Comparison of ENCODE assay signal across 22 cellular contexts in genomic region chr1:75396745-75397144, GRCh38.
"Had no signal": no experiment of that assay in that cellular context is flagged by ENCODE, and none has a peak within 500 bp of the region (broad histone marks: within the 10 kb centered on the region; RNA-seq: fewer than 3 reads in every experiment).

No MANE protein-coding gene starts in this region.

- ATAC-seq: activated CD8-positive, alpha-beta memory T cell treated with anti-CD3 and anti-CD28 coated beads, Interleukin-2, amount 10 ng/mL, durations not matched to agents 7 days and 5 days; activated CD8-positive, alpha-beta T cell treated with anti-CD3 and anti-CD28 coated beads, Interleukin-2, amount 10 ng/mL, durations not matched to agents 7 days and 5 days; activated naive CD4-positive, alpha-beta T cell treated with anti-CD3 and anti-CD28 coated beads, Interleukin-2, amount 50 U/mL, for 72 hours; left lung; pancreas; stimulated activated naive B cell treated with anti-CD40 and anti-IgM and Interleukin-4, amounts not matched to agents 10 μg/mL and 1 μg/mL and 100 μg/mL, for 72 hours had no signal

- H3K9me3 ChIP-seq: pancreas, prostate gland, sigmoid colon, thyroid gland, upper lobe of left lung had no signal

- H3K27ac Mint-ChIP-seq: activated B cell treated with CpG ODN at 0.5 μM for 24 hours; activated CD8-positive, alpha-beta memory T cell treated with anti-CD3 and anti-CD28 coated beads, Interleukin-2, amount 10 ng/mL, durations not matched to agents 7 days and 5 days; activated CD8-positive, alpha-beta T cell treated with anti-CD3 and anti-CD28 coated beads, Interleukin-2, amount 10 ng/mL, durations not matched to agents 7 days and 5 days; activated naive CD4-positive, alpha-beta T cell treated with anti-CD3 and anti-CD28 coated beads, Interleukin-2, amount 50 U/mL, for 72 hours; activated T-helper 2 cell treated with anti-CD3 and anti-CD28 coated beads, Interferon-gamma antibody, Interleukin-2, Interleukin-4, amounts not matched to agents 10 μg/mL and 5 μg/mL and 100 μg/mL, durations not matched to agents 14 hours and 24 hours and 36 hours; naive B cell; stimulated activated naive B cell treated with anti-CD40 and anti-IgM and Interleukin-4, amounts not matched to agents 10 μg/mL and 1 μg/mL and 100 μg/mL, for 72 hours; T-helper 2 cell treated with Interferon-gamma antibody and Interleukin-4, amounts not matched to agents 5 μg/mL and 100 μg/mL, for 36 hours had no signal

- H3K4me1 ChIP-seq: left lung, pancreas, prostate gland, sigmoid colon, stomach, thyroid gland, upper lobe of left lung had no signal

- H3K4me1 Mint-ChIP-seq: naive B cell had no signal

- H3K36me3 Mint-ChIP-seq: activated CD8-positive, alpha-beta memory T cell treated with anti-CD3 and anti-CD28 coated beads, Interleukin-2, amount 10 ng/mL, durations not matched to agents 7 days and 5 days; activated naive CD4-positive, alpha-beta T cell treated with anti-CD3 and anti-CD28 coated beads, Interleukin-2, amount 50 U/mL, for 72 hours; stimulated activated naive B cell treated with anti-CD40 and anti-IgM and Interleukin-4, amounts not matched to agents 10 μg/mL and 1 μg/mL and 100 μg/mL, for 72 hours had no signal

- H3K27me3 ChIP-seq: left lung, pancreas, sigmoid colon, stomach, thyroid gland, upper lobe of left lung had no signal

- H3K36me3 ChIP-seq: left lung, pancreas, prostate gland, sigmoid colon, stomach, thyroid gland, upper lobe of left lung had no signal

- H3K4me3 Mint-ChIP-seq: activated B cell treated with CpG ODN at 0.5 μM for 24 hours; activated CD8-positive, alpha-beta memory T cell treated with anti-CD3 and anti-CD28 coated beads, Interleukin-2, amount 10 ng/mL, durations not matched to agents 7 days and 5 days; activated CD8-positive, alpha-beta T cell treated with anti-CD3 and anti-CD28 coated beads, Interleukin-2, amount 10 ng/mL, durations not matched to agents 7 days and 5 days; naive B cell; stimulated activated naive B cell treated with anti-CD40 and anti-IgM and Interleukin-4, amounts not matched to agents 10 μg/mL and 1 μg/mL and 100 μg/mL, for 72 hours; T-helper 2 cell treated with Interferon-gamma antibody and Interleukin-4, amounts not matched to agents 5 μg/mL and 100 μg/mL, for 36 hours had no signal

- DNase-seq: activated B cell treated with CpG ODN at 0.5 μM for 24 hours; activated CD8-positive, alpha-beta memory T cell treated with anti-CD3 and anti-CD28 coated beads, Interleukin-2, amount 10 ng/mL, durations not matched to agents 7 days and 5 days; activated CD8-positive, alpha-beta T cell treated with anti-CD3 and anti-CD28 coated beads, Interleukin-2, amount 10 ng/mL, durations not matched to agents 7 days and 5 days; activated T-cell treated with anti-CD3 and anti-CD28 coated beads, Interleukin-2, amount 50 U/mL, for 48 hours; dermis blood vessel endothelial cell; effector CD8-positive, alpha-beta T cell; left lung; naive B cell; pancreas; sigmoid colon; small intestine; stimulated activated CD4-positive, alpha-beta T cell treated with anti-CD3 and anti-CD28 coated beads, Interleukin-1b, Interleukin-23, amount 100 ng/mL, for 48 hours; stimulated activated CD4-positive, alpha-beta T cell treated with anti-CD3 and anti-CD28 coated beads, Interleukin-4, amount 100 ng/mL, for 4 hours; stimulated activated CD8-positive, alpha-beta memory T cell treated with anti-CD3 and anti-CD28 coated beads, Interleukin-4, amount 100 ng/mL, for 48 hours; stimulated activated naive B cell treated with anti-CD40 and anti-IgM and Interleukin-4, amounts not matched to agents 10 μg/mL and 1 μg/mL and 100 μg/mL, for 72 hours; stomach; thyroid gland; upper lobe of left lung had no signal

- H3K9me3 Mint-ChIP-seq: T-helper 2 cell treated with Interferon-gamma antibody and Interleukin-4, amounts not matched to agents 5 μg/mL and 100 μg/mL, for 36 hours had no signal

- H3K27ac ChIP-seq: left lung, pancreas, prostate gland, sigmoid colon, stomach, thyroid gland, upper lobe of left lung had no signal

- H3K4me3 ChIP-seq: left lung, pancreas, prostate gland, sigmoid colon, stomach, thyroid gland, upper lobe of left lung had no signal

- H3K27me3 Mint-ChIP-seq: activated B cell treated with CpG ODN at 0.5 μM for 24 hours; activated CD8-positive, alpha-beta memory T cell treated with anti-CD3 and anti-CD28 coated beads, Interleukin-2, amount 10 ng/mL, durations not matched to agents 7 days and 5 days; naive B cell; stimulated activated naive B cell treated with anti-CD40 and anti-IgM and Interleukin-4, amounts not matched to agents 10 μg/mL and 1 μg/mL and 100 μg/mL, for 72 hours had no signal
